Comparison of ENCODE assay signal across 16 cellular contexts in genomic region chr10:103824281-103824680, GRCh38. TPM values are rescaled to one million over a fixed set of nuclear protein-coding genes. Genes with fewer than 3 reads are reported as not detected.
A peak's percentile ranks its signal among the peaks of the same experiment; 100 is the strongest.
DNase-seq lines count a peak whose midpoint lies in the region; TF ChIP-seq lines count a peak whose summit lies in the region.
"Had no signal": no experiment of that assay in that cellular context is flagged by ENCODE, and none has a peak within 500 bp of the region (broad histone marks: within the 10 kb centered on the region; RNA-seq: fewer than 3 reads in every experiment).

No MANE protein-coding gene starts in this region.

- no peak overlapping the region for H2AFZ ChIP-seq in smooth muscle cell (ENCODE audit: low read depth)

- no peaks in the 10 kb centered on the region for H3K36me3 ChIP-seq in smooth muscle cell (ENCODE audit: low read depth)
- H3K36me3 ChIP-seq: HAP-1 had no signal

- 62% methylated on average over 6 of the region's 6 CpGs for WGBS in smooth muscle cell (ENCODE audit: low lambda C conversion rate)

- no peak for DNase-seq in activated CD4-positive, alpha-beta T cell treated with anti-CD3 and anti-CD28 coated beads, Interleukin-2, amount 10 ng/mL, durations not matched to agents 7 days and 5 days
- DNase-seq in activated CD4-positive, alpha-beta T cell treated with anti-CD3 and anti-CD28 coated beads, Interleukin-2, amount 50 U/mL, for 48 hours, result no peak
- DNase-seq in UCSD-AML1 (lab: John Stamatoyannopoulos, UW; ENCODE audit: unreplicated experiment) (peak; percentile 31), fibroblast of the aortic adventitia (ENCODE audit: low read depth) (peak; percentile 32), smooth muscle cell (lab: John Stamatoyannopoulos, UW; ENCODE audit: unreplicated experiment) (no peak), NCI-H774 (lab: John Stamatoyannopoulos, UW) (no peak), immature natural killer cell (no peak)
- no peak for DNase-seq in activated T-cell treated with anti-CD3 and anti-CD28 coated beads, Interleukin-2, amount 50 U/mL, for 24 hours
- DNase-seq: CD4-positive, CD25-positive, alpha-beta regulatory T cell; Kasumi-1; NCI-H146; NCI-H345; NCI-H69; SHP77 had no signal

- no peaks in the 10 kb centered on the region for H3K27me3 ChIP-seq in smooth muscle cell (ENCODE audit: low read depth)

- CTCF ChIA-PET in activated CD4-positive, alpha-beta T cell treated with anti-CD3 and anti-CD28 coated beads, Interleukin-2, amount 10 ng/mL, durations not matched to agents 7 days and 5 days (lab: Charles Lee), result interaction anchor here (1.0 to 1.5 kb wide), 4 partner anchors 12 to 30 kb away, joined by 3 to 5 read pairs (median 4); partner anchors contain the start of gene SH3PXD2A

- no peaks in the 10 kb centered on the region for H3K9me3 ChIP-seq in smooth muscle cell (replicated peaks; ENCODE audit: low read depth)
- H3K9me3 ChIP-seq: HAP-1 had no signal

- H3F3A ChIP-seq in smooth muscle cell (ENCODE audit: low read depth), result peaks cover 2% of the 10 kb centered on the region

- peak overlapping the region; percentile 0 for H3K4me2 ChIP-seq in smooth muscle cell

- H3K27me3 Mint-ChIP-seq in activated CD4-positive, alpha-beta T cell treated with anti-CD3 and anti-CD28 coated beads, Interleukin-2, amount 10 ng/mL, durations not matched to agents 7 days and 5 days, result peaks cover 35% of the 10 kb centered on the region
- H3K27me3 Mint-ChIP-seq in immature natural killer cell (ENCODE audit: low read depth in 3 of 3), result peaks cover 0 to 11% (median 0%) of the 10 kb centered on the region in 3 donors
- peaks cover 10% of the 10 kb centered on the region for H3K27me3 Mint-ChIP-seq in activated T-cell treated with anti-CD3 and anti-CD28 coated beads, Interleukin-2, amount 50 U/mL, for 24 hours

- H3K4me1 Mint-ChIP-seq in activated CD4-positive, alpha-beta T cell treated with anti-CD3 and anti-CD28 coated beads, Interleukin-2, amount 10 ng/mL, durations not matched to agents 7 days and 5 days, result peaks cover 7% of the 10 kb centered on the region
- H3K4me1 Mint-ChIP-seq in immature natural killer cell, result no peaks in the 10 kb centered on the region
- H3K4me1 Mint-ChIP-seq in activated T-cell treated with anti-CD3 and anti-CD28 coated beads, Interleukin-2, amount 50 U/mL, for 24 hours (ENCODE audit: low read depth), result no peaks in the 10 kb centered on the region

- POLR2A ChIA-PET in activated CD4-positive, alpha-beta T cell treated with anti-CD3 and anti-CD28 coated beads, Interleukin-2, amount 10 ng/mL, durations not matched to agents 7 days and 5 days (lab: Charles Lee), result no interaction called here

- no peaks in the 10 kb centered on the region for H3K36me3 Mint-ChIP-seq in activated CD4-positive, alpha-beta T cell treated with anti-CD3 and anti-CD28 coated beads, Interleukin-2, amount 10 ng/mL, durations not matched to agents 7 days and 5 days (ENCODE audit: low read depth)
- H3K36me3 Mint-ChIP-seq in immature natural killer cell, result no peaks in the 10 kb centered on the region
- no peaks in the 10 kb centered on the region for H3K36me3 Mint-ChIP-seq in activated T-cell treated with anti-CD3 and anti-CD28 coated beads, Interleukin-2, amount 50 U/mL, for 24 hours (ENCODE audit: low read depth)
- H3K36me3 Mint-ChIP-seq: CD4-positive, CD25-positive, alpha-beta regulatory T cell had no signal

- H3K27ac Mint-ChIP-seq in activated CD4-positive, alpha-beta T cell treated with anti-CD3 and anti-CD28 coated beads, Interleukin-2, amount 10 ng/mL, durations not matched to agents 7 days and 5 days, result peak overlapping the region; percentile 66
- no peak overlapping the region for H3K27ac Mint-ChIP-seq in immature natural killer cell
- H3K27ac Mint-ChIP-seq in activated T-cell treated with anti-CD3 and anti-CD28 coated beads, Interleukin-2, amount 50 U/mL, for 24 hours, result no peak overlapping the region

- peak overlapping the region; percentile 43 for H3K27ac ChIP-seq in smooth muscle cell (ENCODE audit: low read depth)

- peaks cover 91% of the 10 kb centered on the region for H3K79me2 ChIP-seq in smooth muscle cell (ENCODE audit: low read depth)

- H3K4me3 ChIP-seq in fibroblast of the aortic adventitia (ENCODE audit: low read depth, low read length), result no peak overlapping the region
- H3K4me3 ChIP-seq in smooth muscle cell, result no peak overlapping the region
- H3K4me3 ChIP-seq: GM12878, HAP-1 had no signal

- no peak overlapping the region for H3K9ac ChIP-seq in smooth muscle cell (ENCODE audit: low read depth)

- H3K4me1 ChIP-seq in smooth muscle cell (ENCODE audit: low read depth), result peaks cover 27% of the 10 kb centered on the region

- H4K20me1 ChIP-seq in smooth muscle cell (ENCODE audit: low read depth), result peaks cover 98% of the 10 kb centered on the region

- H3K9me3 Mint-ChIP-seq in activated CD4-positive, alpha-beta T cell treated with anti-CD3 and anti-CD28 coated beads, Interleukin-2, amount 10 ng/mL, durations not matched to agents 7 days and 5 days, result no peaks in the 10 kb centered on the region
- H3K9me3 Mint-ChIP-seq in immature natural killer cell, result no peaks in the 10 kb centered on the region
- no peaks in the 10 kb centered on the region for H3K9me3 Mint-ChIP-seq in activated T-cell treated with anti-CD3 and anti-CD28 coated beads, Interleukin-2, amount 50 U/mL, for 24 hours
- H3K9me3 Mint-ChIP-seq: CD4-positive, CD25-positive, alpha-beta regulatory T cell had no signal

- TF ChIP-seq CTCF in fibroblast of the aortic adventitia (IDR thresholded peaks at IDR 0.05; ENCODE audit: insufficient read depth, low read length) (no peak), smooth muscle cell (IDR thresholded peaks at IDR 0.05; ENCODE audit: borderline replicate concordance, insufficient read depth, poor library complexity, severe bottlenecking) (no peak)

- no peak overlapping the region for H3K4me3 Mint-ChIP-seq in activated CD4-positive, alpha-beta T cell treated with anti-CD3 and anti-CD28 coated beads, Interleukin-2, amount 10 ng/mL, durations not matched to agents 7 days and 5 days
- no peak overlapping the region for H3K4me3 Mint-ChIP-seq in immature natural killer cell
- H3K4me3 Mint-ChIP-seq in activated T-cell treated with anti-CD3 and anti-CD28 coated beads, Interleukin-2, amount 50 U/mL, for 24 hours, result no peak overlapping the region
- H3K4me3 Mint-ChIP-seq: CD4-positive, CD25-positive, alpha-beta regulatory T cell had no signal

RNA-seq across cellular contexts. Expression of gene SH3PXD2A, which starts 31.1 kb away (rescaled TPM):
- 10 to 100 TPM; 11.9 to 12.7 TPM for total RNA-seq in activated CD4-positive, alpha-beta T cell treated with anti-CD3 and anti-CD28 coated beads, Interleukin-2, amount 10 ng/mL, durations not matched to agents 7 days and 5 days
- total RNA-seq in fibroblast of the aortic adventitia (ENCODE audit: low replicate concordance) (15.8 and 20.4 TPM in 2 replicates), smooth muscle cell (37.6 and 37.9 TPM in 2 replicates)
- polyA plus RNA-seq in smooth muscle cell (30.1 and 33.4 TPM in 2 replicates), immature natural killer cell (under 1 TPM in 2 of 3 donors, not detected in 1; 0.07 to 0.43 TPM)

Comparison
In these comparisons a context has a peak if more than half of its experiments do, and no peak if none do; other contexts are left out.
1. DNase-seq: peak in UCSD-AML1 (single experiment) and fibroblast of the aortic adventitia (single experiment); none in activated CD4-positive, alpha-beta T cell treated with anti-CD3 and anti-CD28 coated beads, Interleukin-2, amount 10 ng/mL, durations not matched to agents 7 days and 5 days (single experiment), activated CD4-positive, alpha-beta T cell treated with anti-CD3 and anti-CD28 coated beads, Interleukin-2, amount 50 U/mL, for 48 hours (0 of 2), smooth muscle cell (single experiment), NCI-H774 (single experiment), immature natural killer cell (0 of 3) and activated T-cell treated with anti-CD3 and anti-CD28 coated beads, Interleukin-2, amount 50 U/mL, for 24 hours (single experiment).